ENCODE assay signal across 23 cellular contexts in genomic region chr10:3734111-3734510, GRCh38. TPM values are rescaled to one million over a fixed set of nuclear protein-coding genes. Genes with fewer than 3 reads are reported as not detected.
DNase-seq lines count a peak whose midpoint lies in the region; ATAC-seq, FAIRE-seq and TF ChIP-seq lines count a peak whose summit lies in the region.
"Had no signal": no experiment of that assay in that cellular context is flagged by ENCODE, and none has a peak within 500 bp of the region (broad histone marks: within the 10 kb centered on the region; RNA-seq: fewer than 3 reads in every experiment).

No MANE protein-coding gene starts in this region.

- no peak overlapping the region for H3K27ac Mint-ChIP-seq in stimulated activated effector memory CD8-positive, alpha-beta T cell treated with anti-CD3 and anti-CD28 coated beads, Interleukin-12 subunit alpha, Interleukin-12 subunit beta, amount 100 ng/mL, for 72 hours
- H3K27ac Mint-ChIP-seq: CD4-positive, alpha-beta T cell had no signal

- no peak overlapping the region for H3K4me3 Mint-ChIP-seq in stimulated activated effector memory CD8-positive, alpha-beta T cell treated with anti-CD3 and anti-CD28 coated beads, Interleukin-12 subunit alpha, Interleukin-12 subunit beta, amount 100 ng/mL, for 72 hours
- H3K4me3 Mint-ChIP-seq: CD4-positive, alpha-beta T cell had no signal

- no peaks in the 10 kb centered on the region for H3K27me3 ChIP-seq in bronchial epithelial cell (ENCODE audit: control insufficient read depth, insufficient read depth, low read length)
- H3K27me3 ChIP-seq: MG63, SJSA1 had no signal

- peaks cover 3% of the 10 kb centered on the region for H3K9me3 Mint-ChIP-seq in stimulated activated effector memory CD8-positive, alpha-beta T cell treated with anti-CD3 and anti-CD28 coated beads, Interleukin-12 subunit alpha, Interleukin-12 subunit beta, amount 100 ng/mL, for 72 hours

- H3K36me3 Mint-ChIP-seq in stimulated activated effector memory CD8-positive, alpha-beta T cell treated with anti-CD3 and anti-CD28 coated beads, Interleukin-12 subunit alpha, Interleukin-12 subunit beta, amount 100 ng/mL, for 72 hours = no peaks in the 10 kb centered on the region

- DNase-seq in bronchial epithelial cell (ENCODE audit: low read depth) (no peak), NCI-H748 (lab: John Stamatoyannopoulos, UW; ENCODE audit: unreplicated experiment) (no peak)
- DNase-seq in stimulated activated effector memory CD8-positive, alpha-beta T cell treated with anti-CD3 and anti-CD28 coated beads, Interleukin-12 subunit alpha, Interleukin-12 subunit beta, amount 100 ng/mL, for 72 hours (ENCODE audit: low spot score in 2 of 2) = no peak
- DNase-seq in activated T-cell treated with anti-CD3 and anti-CD28 coated beads, Interleukin-2, amount 50 U/mL, for 48 hours = no peak
- DNase-seq: CD4-positive, alpha-beta T cell; COR-L47; DMS79; MG63; NCI-H1417; NCI-H1694 treated with DMSO at 0.1 percent for 48 hours; NCI-H2081 treated with DMSO at 0.1 percent for 48 hours; NCI-H2171 treated with DMSO at 0.1 percent for 48 hours; NCI-H446; NCI-H526; OCI-M1 had no signal

- H3K4me1 Mint-ChIP-seq in stimulated activated effector memory CD8-positive, alpha-beta T cell treated with anti-CD3 and anti-CD28 coated beads, Interleukin-12 subunit alpha, Interleukin-12 subunit beta, amount 100 ng/mL, for 72 hours = peaks cover 9% of the 10 kb centered on the region

- H3K4me3 ChIP-seq in bronchial epithelial cell (ENCODE audit: low read depth, low read length) = no peak overlapping the region
- H3K4me3 ChIP-seq: K562, MG63, SJSA1 had no signal

- peak; percentile 52 for ATAC-seq in GM19025 (IDR thresholded peaks at IDR 0.05; ENCODE audit: low read depth, unreplicated experiment)
- ATAC-seq in HG03354 (IDR thresholded peaks at IDR 0.05; ENCODE audit: poor library complexity, severe bottlenecking, unreplicated experiment) = peak; percentile 49
- peak; percentile 59 for ATAC-seq in stimulated activated effector memory CD8-positive, alpha-beta T cell treated with anti-CD3 and anti-CD28 coated beads, Interleukin-12 subunit alpha, Interleukin-12 subunit beta, amount 100 ng/mL, for 72 hours
- no peak for ATAC-seq in GM21576 (IDR thresholded peaks at IDR 0.05; ENCODE audit: unreplicated experiment)
- ATAC-seq: K562, Right ventricle myocardium inferior had no signal

- H3K36me3 ChIP-seq in bronchial epithelial cell (ENCODE audit: control insufficient read depth, insufficient read depth, low read length) = no peaks in the 10 kb centered on the region
- H3K36me3 ChIP-seq: MG63, SJSA1 had no signal

- TF ChIP-seq CTCF in bronchial epithelial cell (IDR thresholded peaks at IDR 0.05; ENCODE audit: insufficient read depth, low read length, severe bottlenecking) = no peak

- peak; percentile 36 for FAIRE-seq in bronchial epithelial cell (lab: Jason Lieb, UNC)
- FAIRE-seq: GM19239, H54 had no signal

RNA-seq across cellular contexts. Expression of gene KLF6, which starts 50.9 kb away (rescaled TPM):
- total RNA-seq in bronchial epithelial cell = 49.7 and 70.6 TPM in 2 replicates
